32 cellular contexts compared by ENCODE assay signal in the genomic region with DNA sequence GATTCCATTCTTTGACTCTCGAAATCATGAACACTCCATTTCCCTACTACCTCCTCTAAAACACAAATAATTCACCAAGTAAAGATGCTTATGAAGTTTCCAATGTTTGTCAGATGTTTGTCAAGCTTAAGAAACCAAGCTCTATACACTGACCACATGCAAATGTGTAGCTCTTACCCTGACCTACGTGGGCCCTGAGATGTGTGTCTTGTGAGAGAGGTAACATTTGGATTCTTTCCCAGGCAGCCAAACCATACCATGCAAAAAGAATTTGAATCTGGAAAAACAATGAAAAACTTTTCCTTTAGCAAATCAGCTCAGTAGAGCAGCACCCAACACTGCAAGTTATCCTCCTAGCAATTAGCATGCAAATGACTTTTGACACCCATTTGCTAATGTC.
"Had no signal": no experiment of that assay in that cellular context is flagged by ENCODE, and none has a peak within 500 bp of the region (broad histone marks: within the 10 kb centered on the region; RNA-seq: fewer than 3 reads in every experiment).

No MANE protein-coding gene starts in this region.

- H3K36me3 Mint-ChIP-seq: activated CD4-positive, alpha-beta memory T cell treated with anti-CD3 and anti-CD28 coated beads for 36 hours; activated naive CD4-positive, alpha-beta T cell treated with anti-CD3 and anti-CD28 coated beads, Interleukin-2, amount 50 U/mL, for 72 hours had no signal

- H3K27ac ChIP-seq: ascending aorta, Peyer's patch, RWPE1, SJCRH30, VCaP had no signal

- H3K27ac Mint-ChIP-seq: activated CD4-positive, alpha-beta memory T cell treated with anti-CD3 and anti-CD28 coated beads for 36 hours; activated CD4-positive, alpha-beta T cell treated with anti-CD3 and anti-CD28 coated beads, Interleukin-2, amount 10 ng/mL, durations not matched to agents 7 days and 5 days; activated naive CD4-positive, alpha-beta T cell treated with anti-CD3 and anti-CD28 coated beads, Interleukin-2, amount 50 U/mL, for 72 hours; activated naive CD8-positive, alpha-beta T cell treated with anti-CD3 and anti-CD28 coated beads, Interleukin-2, amount 50 U/mL, for 24 hours had no signal

- DNase-seq: activated CD4-positive, alpha-beta memory T cell treated with anti-CD3 and anti-CD28 coated beads for 36 hours; activated CD4-positive, alpha-beta T cell treated with anti-CD3 and anti-CD28 coated beads, Interleukin-2, amount 10 ng/mL, durations not matched to agents 7 days and 5 days; activated CD4-positive, CD25-positive, alpha-beta regulatory T cell; activated CD8-positive, alpha-beta memory T cell treated with anti-CD3 and anti-CD28 coated beads for 24 hours; activated effector memory CD4-positive, alpha-beta T cell treated with anti-CD3 and anti-CD28 coated beads, Interleukin-2, amount 50 U/mL, for 16 hours; activated naive CD4-positive, alpha-beta T cell treated with Interleukin-2 at 50 U/mL for 16 hours; activated naive CD8-positive, alpha-beta T cell treated with anti-CD3 and anti-CD28 coated beads, Interleukin-2, amount 50 U/mL, for 24 hours; activated T-cell treated with anti-CD3 and anti-CD28 coated beads, Interleukin-2, amount 50 U/mL, for 4 hours; amniotic stem cell; central memory CD4-positive, alpha-beta T cell; Kasumi-1; NCI-H1105 treated with DMSO at 0.1 percent for 48 hours; NCI-H146; NCI-H187 treated with DMSO at 0.1 percent for 48 hours; NCI-H2081 treated with DMSO at 0.1 percent for 48 hours; NCI-H2171; NCI-H2227 treated with DMSO at 0.1 percent for 48 hours; NCI-H446 treated with DMSO at 0.1 percent for 48 hours; NCI-H774; NK-92 treated with Interleukin-12 subunit alpha and Interleukin-12 subunit beta, amount 100 ng/mL, for 24 hours; OCI-M1; Peyer's patch; Right ventricle myocardium superior; SJCRH30; SK-N-SH; T-helper 1 cell had no signal

- H3K4me3 ChIP-seq: ascending aorta, K562, Peyer's patch, SJCRH30 had no signal

- H3K9me3 ChIP-seq: ascending aorta, Peyer's patch, SJCRH30, SK-N-SH had no signal

- H3K27me3 ChIP-seq: ascending aorta, Peyer's patch, SJCRH30 had no signal

- H3K4me1 Mint-ChIP-seq: activated CD4-positive, alpha-beta T cell treated with anti-CD3 and anti-CD28 coated beads, Interleukin-2, amount 10 ng/mL, durations not matched to agents 7 days and 5 days; activated naive CD8-positive, alpha-beta T cell treated with anti-CD3 and anti-CD28 coated beads, Interleukin-2, amount 50 U/mL, for 24 hours had no signal

- FAIRE-seq: bronchial epithelial cell, K562 had no signal

- H3K9me3 Mint-ChIP-seq: activated CD4-positive, alpha-beta memory T cell treated with anti-CD3 and anti-CD28 coated beads for 36 hours; activated CD4-positive, alpha-beta T cell treated with anti-CD3 and anti-CD28 coated beads, Interleukin-2, amount 10 ng/mL, durations not matched to agents 7 days and 5 days; activated naive CD4-positive, alpha-beta T cell treated with anti-CD3 and anti-CD28 coated beads, Interleukin-2, amount 50 U/mL, for 72 hours; activated naive CD8-positive, alpha-beta T cell treated with anti-CD3 and anti-CD28 coated beads, Interleukin-2, amount 50 U/mL, for 24 hours; activated T-cell treated with anti-CD3 and anti-CD28 coated beads, Interleukin-2, amount 50 U/mL, for 4 hours had no signal

- H3K4me1 ChIP-seq: ascending aorta, Peyer's patch, SJCRH30 had no signal

- ATAC-seq: activated naive CD4-positive, alpha-beta T cell treated with anti-CD3 and anti-CD28 coated beads, Interleukin-2, amount 50 U/mL, for 72 hours; activated naive CD8-positive, alpha-beta T cell treated with anti-CD3 and anti-CD28 coated beads, Interleukin-2, amount 50 U/mL, for 24 hours; activated T-cell treated with anti-CD3 and anti-CD28 coated beads, Interleukin-2, amount 50 U/mL, for 4 hours; K562 had no signal

- H3K36me3 ChIP-seq: ascending aorta, Peyer's patch, SJCRH30 had no signal

- H3K4me2 ChIP-seq: SK-N-SH had no signal

- H3K4me3 Mint-ChIP-seq: activated CD4-positive, alpha-beta memory T cell treated with anti-CD3 and anti-CD28 coated beads for 36 hours; activated CD4-positive, alpha-beta T cell treated with anti-CD3 and anti-CD28 coated beads, Interleukin-2, amount 10 ng/mL, durations not matched to agents 7 days and 5 days; activated naive CD8-positive, alpha-beta T cell treated with anti-CD3 and anti-CD28 coated beads, Interleukin-2, amount 50 U/mL, for 24 hours; activated T-cell treated with anti-CD3 and anti-CD28 coated beads, Interleukin-2, amount 50 U/mL, for 4 hours had no signal
